ENCODE assay signal across 12 cellular contexts in the genomic region with DNA sequence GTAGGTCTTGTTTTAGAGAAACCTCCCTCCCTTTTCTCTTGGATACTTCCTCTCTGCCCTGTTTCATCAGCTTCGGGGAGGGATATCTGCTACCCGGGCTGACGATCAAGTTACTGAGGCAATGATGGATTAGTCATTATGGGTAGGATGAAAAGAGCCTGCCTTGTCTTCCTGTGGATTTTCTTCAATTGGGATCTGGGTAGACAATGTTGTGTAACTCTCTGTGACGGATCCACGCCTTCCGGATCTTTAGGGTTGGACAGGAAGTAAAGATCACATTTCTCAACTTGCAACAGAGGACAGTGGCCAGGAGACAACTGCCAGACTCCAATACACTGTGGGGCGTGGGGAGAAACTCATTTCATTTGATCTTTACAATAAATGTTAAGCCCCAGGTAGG. TPM values are rescaled to one million over a fixed set of nuclear protein-coding genes. Genes with fewer than 3 reads are reported as not detected.
DNase-seq lines count a peak whose midpoint lies in the region; ATAC-seq and TF ChIP-seq lines count a peak whose summit lies in the region.
"Had no signal": no experiment of that assay in that cellular context is flagged by ENCODE, and none has a peak within 500 bp of the region (broad histone marks: within the 10 kb centered on the region; RNA-seq: fewer than 3 reads in every experiment).

No MANE protein-coding gene starts in this region.

- DNase-seq in A172 (ENCODE audit: low spot score) (peak; percentile 35), M059J (ENCODE audit: low read depth) (peak; percentile 82), mammary epithelial cell (peak; percentile 93), left kidney (ENCODE audit: low read depth, low spot score) (peak; percentile 72), NCI-H187 (lab: John Stamatoyannopoulos, UW) (no peak), NCI-H2227 (lab: John Stamatoyannopoulos, UW; ENCODE audit: unreplicated experiment) (no peak)
- DNase-seq in effector memory CD8-positive, alpha-beta T cell, result no peak
- DNase-seq: activated CD8-positive, alpha-beta T cell treated with anti-CD3 and anti-CD28 coated beads, Interleukin-2, amount 10 ng/mL, durations not matched to agents 7 days and 5 days; NCI-H510A had no signal

- no TSS peak for BruUV-seq in mammary epithelial cell (replicated peaks; lab: Mats Ljungman, UMichigan)

- no peaks in the 10 kb centered on the region for H3K9me3 ChIP-seq in mammary epithelial cell (replicated peaks; ENCODE audit: insufficient read depth, low read length)

- no peaks in the 10 kb centered on the region for H3K79me2 ChIP-seq in mammary epithelial cell (ENCODE audit: insufficient read depth, low read length)

- no peaks in the 10 kb centered on the region for H3K27me3 ChIP-seq in mammary epithelial cell (ENCODE audit: insufficient read depth, low read length)

- no peak overlapping the region for H3K4me3 ChIP-seq in mammary epithelial cell (replicated peaks in 1 of 3; ENCODE audit: insufficient read depth in 1 of 3, low read depth in 2 of 3, low read length in 3 of 3)

- intact Hi-C loops in mammary epithelial cell (cut with micrococcal nuclease), result loop anchor here (1.0 kb wide), 2 partner anchors 11 to 23 kb away; no protein-coding TSS in a partner anchor

- H3K36me3 ChIP-seq in mammary epithelial cell (ENCODE audit: insufficient read depth, low read length), result no peaks in the 10 kb centered on the region

- no peak for ATAC-seq in effector memory CD8-positive, alpha-beta T cell (replicated peaks)
- no peak for ATAC-seq in GM21423 (IDR thresholded peaks at IDR 0.05; ENCODE audit: unreplicated experiment)
- ATAC-seq: activated CD8-positive, alpha-beta T cell treated with anti-CD3 and anti-CD28 coated beads, Interleukin-2, amount 10 ng/mL, durations not matched to agents 7 days and 5 days had no signal

- 10% methylated on average over 7 of the region's 7 CpGs for WGBS in mammary epithelial cell (ENCODE audit: low coverage, missing lambda C conversion rate)

- dilution Hi-C loops in mammary epithelial cell (cut with HindIII; ENCODE audit: low sequenced_read_pairs), result no loop called here

- H3K9ac ChIP-seq in mammary epithelial cell (ENCODE audit: insufficient read depth, low read length), result peak overlapping the region; percentile 43

- H3K36me3 Mint-ChIP-seq in effector memory CD8-positive, alpha-beta T cell (ENCODE audit: insufficient read depth), result no peaks in the 10 kb centered on the region

- H4K20me1 ChIP-seq in mammary epithelial cell (ENCODE audit: insufficient read depth, low read length), result no peaks in the 10 kb centered on the region

- TF ChIP-seq CTCF in mammary epithelial cell (conservative IDR thresholded peaks at IDR 0.05 in 1 of 2, IDR thresholded peaks at IDR 0.05 in 1 of 2; ENCODE audit: extremely low read depth in 1 of 2, insufficient read depth in 1 of 2, low read depth in 1 of 2, low read length in 2 of 2), result no peak

- peak overlapping the region; percentile 48 for H3K4me2 ChIP-seq in mammary epithelial cell (ENCODE audit: insufficient read depth, low read depth, low read length)

- peak overlapping the region; percentile 86 for H3K27ac ChIP-seq in mammary epithelial cell (ENCODE audit: insufficient read depth, low read depth, low read length)

- no peak overlapping the region for H3K4me3 Mint-ChIP-seq in effector memory CD8-positive, alpha-beta T cell
- H3K4me3 Mint-ChIP-seq: activated CD8-positive, alpha-beta T cell treated with anti-CD3 and anti-CD28 coated beads, Interleukin-2, amount 10 ng/mL, durations not matched to agents 7 days and 5 days; neural crest cell had no signal

- peaks cover 39% of the 10 kb centered on the region for H3K4me1 ChIP-seq in mammary epithelial cell (ENCODE audit: insufficient read depth, low read length)

- peaks cover 10 to 55% of the 10 kb centered on the region in 2 donors for H3K27me3 Mint-ChIP-seq in effector memory CD8-positive, alpha-beta T cell

- H3K4me1 Mint-ChIP-seq in effector memory CD8-positive, alpha-beta T cell (ENCODE audit: low read depth in 2 of 2), result peaks cover 0 to 2% of the 10 kb centered on the region in 2 donors

- H3K9me3 Mint-ChIP-seq in effector memory CD8-positive, alpha-beta T cell, result no peaks in the 10 kb centered on the region
- H3K9me3 Mint-ChIP-seq: neural crest cell had no signal

- H3K27ac Mint-ChIP-seq in effector memory CD8-positive, alpha-beta T cell, result no peak overlapping the region
- H3K27ac Mint-ChIP-seq: activated CD8-positive, alpha-beta T cell treated with anti-CD3 and anti-CD28 coated beads, Interleukin-2, amount 10 ng/mL, durations not matched to agents 7 days and 5 days had no signal

- peak overlapping the region; percentile 23 for H2AFZ ChIP-seq in mammary epithelial cell (ENCODE audit: low read depth, low read length)

- CTCF ChIA-PET in mammary epithelial cell (lab: Charles Lee; ENCODE audit: low non-redundant PET), result no interaction called here

- in situ Hi-C loops in mammary epithelial cell (cut with MboI; ENCODE audit: low sequenced_read_pairs in 2 of 2), result no loop called here

RNA-seq across cellular contexts. Expression of gene CHST6, which starts 11.3 kb away (rescaled TPM):
- not detected in 2 replicates for total RNA-seq in A172 (2014; rRNA removed; shearing (Covaris generic))
- 0.98 and 1.4 TPM in 2 replicates for total RNA-seq in M059J (2014; rRNA removed; shearing (Covaris generic))
- 1 to 10 TPM; 1.3 to 8.0 TPM for total RNA-seq in mammary epithelial cell
- 4.7 TPM for polyA plus RNA-seq in mammary epithelial cell
- 7.5 TPM for polyA minus RNA-seq in mammary epithelial cell
- total RNA-seq: activated CD8-positive, alpha-beta T cell treated with anti-CD3 and anti-CD28 coated beads, Interleukin-2, amount 10 ng/mL, durations not matched to agents 7 days and 5 days had no signal

RNA-seq across cellular contexts. Expression of gene CHST5, which starts 29.3 kb away (rescaled TPM):
- total RNA-seq in A172 (2014; rRNA removed; shearing (Covaris generic)), result not detected in 2 replicates
- total RNA-seq in M059J (2014; rRNA removed; shearing (Covaris generic)), result not detected in 2 replicates
- under 1 TPM; 0.17 to 0.24 TPM for total RNA-seq in mammary epithelial cell
- 0.01 TPM for polyA plus RNA-seq in mammary epithelial cell
- not detected for polyA minus RNA-seq in mammary epithelial cell
- total RNA-seq: activated CD8-positive, alpha-beta T cell treated with anti-CD3 and anti-CD28 coated beads, Interleukin-2, amount 10 ng/mL, durations not matched to agents 7 days and 5 days had no signal
- polyA plus RNA-seq: AG04450 had no signal

RNA-seq across cellular contexts. Expression of gene TMEM170A, which starts 42.1 kb away (rescaled TPM):
- total RNA-seq in A172 (2014; rRNA removed; shearing (Covaris generic)), result 9.7 and 19.9 TPM in 2 replicates
- 17.5 and 27.5 TPM in 2 replicates for total RNA-seq in M059J (2014; rRNA removed; shearing (Covaris generic))
- 10 to 100 TPM; 12.5 to 15.6 TPM for total RNA-seq in mammary epithelial cell
- 12.2 TPM for polyA plus RNA-seq in mammary epithelial cell
- 33.8 TPM for polyA minus RNA-seq in mammary epithelial cell

RNA-seq across cellular contexts. Expression of gene TMEM231, which starts 49.5 kb away (rescaled TPM):
- total RNA-seq in A172 (2014; rRNA removed; shearing (Covaris generic)), result 13.7 and 16.8 TPM in 2 replicates
- 11.0 and 13.3 TPM in 2 replicates for total RNA-seq in M059J (2014; rRNA removed; shearing (Covaris generic))
- total RNA-seq in mammary epithelial cell, result 10 to 100 TPM; 13.8 to 21.2 TPM
- 27.8 TPM for polyA plus RNA-seq in mammary epithelial cell
- 23.9 TPM for polyA minus RNA-seq in mammary epithelial cell

RNA-seq across cellular contexts. Expression of gene GABARAPL2, which starts 59.6 kb away (rescaled TPM):
- total RNA-seq in A172 (2014; rRNA removed; shearing (Covaris generic)), result 98.1 and 115 TPM in 2 replicates
- 71.8 and 87.7 TPM in 2 replicates for total RNA-seq in M059J (2014; rRNA removed; shearing (Covaris generic))
- 10 to 100 TPM; 41.2 to 63.2 TPM for total RNA-seq in mammary epithelial cell
- 76.8 TPM for polyA plus RNA-seq in mammary epithelial cell
- 49.6 TPM for polyA minus RNA-seq in mammary epithelial cell

Comparison
In these comparisons a context has a peak if more than half of its experiments do, and no peak if none do; other contexts are left out.
1. DNase-seq: peak in A172 (single experiment), M059J (single experiment), mammary epithelial cell (single experiment) and left kidney (single experiment); none in effector memory CD8-positive, alpha-beta T cell (0 of 3), NCI-H187 (0 of 2) and NCI-H2227 (single experiment).